21 cellular contexts compared by ENCODE assay signal in genomic region chrX:9855536-9856320, GRCh38.
DNase-seq lines count a peak whose midpoint lies in the region; ATAC-seq and TF ChIP-seq lines count a peak whose summit lies in the region.
"Had no signal": no experiment of that assay in that cellular context is flagged by ENCODE, and none has a peak within 500 bp of the region (broad histone marks: within the 10 kb centered on the region; RNA-seq: fewer than 3 reads in every experiment).

No MANE protein-coding gene starts in this region.

- no peak overlapping the region for H3K4me3 Mint-ChIP-seq in natural killer cell
- H3K4me3 Mint-ChIP-seq: activated CD4-positive, alpha-beta T cell treated with anti-CD3 and anti-CD28 coated beads, Interleukin-2, amount 10 ng/mL, durations not matched to agents 7 days and 5 days; stimulated activated naive CD8-positive, alpha-beta T cell treated with anti-CD3 and anti-CD28 coated beads, Interleukin-15, Interleukin-2, amounts not matched to agents 100 ng/mL and 50 ng/mL, for 24 hours had no signal

- no peaks in the 10 kb centered on the region for H3K36me3 Mint-ChIP-seq in natural killer cell
- H3K36me3 Mint-ChIP-seq: activated naive CD4-positive, alpha-beta T cell treated with anti-CD3 and anti-CD28 coated beads, Interleukin-2, amount 50 U/mL, for 72 hours had no signal

- H3K4me1 Mint-ChIP-seq in natural killer cell = no peaks in the 10 kb centered on the region
- H3K4me1 Mint-ChIP-seq: activated CD4-positive, alpha-beta T cell treated with anti-CD3 and anti-CD28 coated beads, Interleukin-2, amount 10 ng/mL, durations not matched to agents 7 days and 5 days had no signal

- DNase-seq in Daoy (ENCODE audit: low read depth) (peak; percentile 26), amniotic epithelial cell (ENCODE audit: low read depth) (peak; percentile 78), left kidney (ENCODE audit: low read depth, low spot score) (peak; percentile 22), putamen (ENCODE audit: low spot score) (peak; percentile 20), natural killer cell (no peak), DMS114 treated with DMSO at 0.1 percent for 48 hours (lab: John Stamatoyannopoulos, UW; ENCODE audit: unreplicated experiment) (no peak), NCI-H526 treated with DMSO at 0.1 percent for 48 hours (lab: John Stamatoyannopoulos, UW) (no peak)
- DNase-seq: ACHN; activated CD4-positive, alpha-beta T cell treated with anti-CD3 and anti-CD28 coated beads, Interleukin-2, amount 10 ng/mL, durations not matched to agents 7 days and 5 days; glutamatergic neuron; MM.1S; NCI-H1436 treated with DMSO at 0.1 percent for 48 hours; NCI-H2171 treated with DMSO at 0.1 percent for 48 hours; transverse colon; WERI-Rb-1 had no signal

- no peaks in the 10 kb centered on the region for H3K9me3 Mint-ChIP-seq in natural killer cell
- H3K9me3 Mint-ChIP-seq: activated CD4-positive, alpha-beta T cell treated with anti-CD3 and anti-CD28 coated beads, Interleukin-2, amount 10 ng/mL, durations not matched to agents 7 days and 5 days; activated naive CD4-positive, alpha-beta T cell treated with anti-CD3 and anti-CD28 coated beads, Interleukin-2, amount 50 U/mL, for 72 hours; stimulated activated naive CD8-positive, alpha-beta T cell treated with anti-CD3 and anti-CD28 coated beads, Interleukin-15, Interleukin-2, amounts not matched to agents 100 ng/mL and 50 ng/mL, for 24 hours had no signal

- no peak overlapping the region for H3K27ac Mint-ChIP-seq in natural killer cell
- H3K27ac Mint-ChIP-seq: activated CD4-positive, alpha-beta T cell treated with anti-CD3 and anti-CD28 coated beads, Interleukin-2, amount 10 ng/mL, durations not matched to agents 7 days and 5 days; activated naive CD4-positive, alpha-beta T cell treated with anti-CD3 and anti-CD28 coated beads, Interleukin-2, amount 50 U/mL, for 72 hours; stimulated activated naive CD8-positive, alpha-beta T cell treated with anti-CD3 and anti-CD28 coated beads, Interleukin-15, Interleukin-2, amounts not matched to agents 100 ng/mL and 50 ng/mL, for 24 hours had no signal

- intact Hi-C loops in natural killer cell (cut with micrococcal nuclease) = no loop called here

- H3K27me3 Mint-ChIP-seq in natural killer cell (ENCODE audit: low read depth in 2 of 2) = peaks cover 10 to 13% of the 10 kb centered on the region in 2 donors

- TF ChIP-seq CTCF in natural killer cell (IDR thresholded peaks at IDR 0.05) = no peak

- ATAC-seq in natural killer cell = no peak
- ATAC-seq in HG03135 (IDR thresholded peaks at IDR 0.05; ENCODE audit: unreplicated experiment) = no peak
- ATAC-seq: activated naive CD4-positive, alpha-beta T cell treated with anti-CD3 and anti-CD28 coated beads, Interleukin-2, amount 50 U/mL, for 72 hours; esophagus mucosa; HCT116; K562 had no signal

Comparison
In these comparisons a context has a peak if more than half of its experiments do, and no peak if none do; other contexts are left out.
1. DNase-seq: peak in Daoy (single experiment), amniotic epithelial cell (single experiment), left kidney (single experiment) and putamen (single experiment); none in natural killer cell (single experiment), DMS114 treated with DMSO at 0.1 percent for 48 hours (single experiment) and NCI-H526 treated with DMSO at 0.1 percent for 48 hours (single experiment).